ENCODE assay signal across 25 cellular contexts in the genomic region with DNA sequence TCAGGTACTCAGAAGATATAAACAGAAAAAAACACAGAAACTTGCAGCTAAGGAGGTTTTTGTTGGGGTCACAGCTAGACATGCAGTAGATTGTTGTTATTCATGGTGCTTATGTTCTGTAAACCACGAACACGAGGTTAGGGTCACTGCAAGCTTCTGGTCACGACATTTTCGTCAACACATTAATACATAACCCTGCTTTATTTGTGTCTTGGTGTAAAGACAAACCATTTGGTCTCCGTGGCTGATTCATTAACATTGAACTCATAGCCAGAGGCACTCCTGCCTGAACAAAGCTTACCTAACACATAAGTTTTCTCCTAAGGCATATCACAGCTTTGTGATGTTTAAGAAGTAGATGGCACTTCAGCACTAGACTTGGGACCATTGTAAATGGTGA. TPM values are rescaled to one million over a fixed set of nuclear protein-coding genes. Genes with fewer than 3 reads are reported as not detected.
A peak's percentile ranks its signal among the peaks of the same experiment; 100 is the strongest.
DNase-seq lines count a peak whose midpoint lies in the region; ATAC-seq, FAIRE-seq and TF ChIP-seq lines count a peak whose summit lies in the region.
"Had no signal": no experiment of that assay in that cellular context is flagged by ENCODE, and none has a peak within 500 bp of the region (broad histone marks: within the 10 kb centered on the region; RNA-seq: fewer than 3 reads in every experiment).

No MANE protein-coding gene starts in this region.

- no peak overlapping the region for H2BK15ac ChIP-seq in mesenchymal stem cell (ENCODE audit: low read depth, poor library complexity, severe bottlenecking)

- no peak overlapping the region for H2BK12ac ChIP-seq in mesenchymal stem cell (ENCODE audit: low read length in 2 of 2)

- intact Hi-C loops in endothelial cell of umbilical vein (cut with micrococcal nuclease) = loop anchor here (1.0 kb wide), 2 partner anchors 9 to 16 kb away; no protein-coding TSS in a partner anchor

- peaks cover 43% of the 10 kb centered on the region for H3K79me2 ChIP-seq in endothelial cell of umbilical vein (ENCODE audit: control insufficient read depth, insufficient read depth, low read length)

- H3K9me1 ChIP-seq in endothelial cell of umbilical vein (replicated peaks; ENCODE audit: control insufficient read depth, extremely low read depth, insufficient read depth, low read length) = no peaks in the 10 kb centered on the region

- no peak overlapping the region for H3K4ac ChIP-seq in mesenchymal stem cell (ENCODE audit: low read depth in 1 of 2, low read length in 2 of 2)

- H3K4me2 ChIP-seq in endothelial cell of umbilical vein (ENCODE audit: insufficient read depth, low read length) = no peak overlapping the region
- no peak overlapping the region for H3K4me2 ChIP-seq in mesenchymal stem cell (ENCODE audit: low read length, poor library complexity, severe bottlenecking)

- peaks cover 3% of the 10 kb centered on the region for H3K27me3 Mint-ChIP-seq in type B pancreatic cell
- H3K27me3 Mint-ChIP-seq in stimulated activated naive B cell treated with anti-CD40 and anti-IgM and Interleukin-4, amounts not matched to agents 10 μg/mL and 1 μg/mL and 100 μg/mL, for 72 hours = peaks cover 10 to 13% of the 10 kb centered on the region in 2 donors

- POLR2A ChIA-PET in AG04450 (lab: Yijun Ruan, JAX) (interaction anchor here (0.6 to 2.8 kb wide), 11 partner anchors 10 to 116 kb away, joined by 3 to 36 read pairs (median 7); no protein-coding TSS in a partner anchor), endothelial cell of umbilical vein (lab: Charles Lee) (interaction anchor here (0.6 kb wide), 1 partner anchor 19 kb away, joined by 3 read pairs; no protein-coding TSS in a partner anchor)

- no peak overlapping the region for H3K9ac ChIP-seq in endothelial cell of umbilical vein (replicated peaks; ENCODE audit: extremely low read depth, insufficient read depth, low read length)
- no peak overlapping the region for H3K9ac ChIP-seq in mesenchymal stem cell (ENCODE audit: low read length)

- H3K4me3 ChIP-seq in AG04450 (ENCODE audit: low read depth, low read length) (no peak overlapping the region), endothelial cell of umbilical vein (replicated peaks in 1 of 3; ENCODE audit: insufficient read depth in 1 of 3, low read depth in 1 of 3, low read length in 3 of 3) (no peak overlapping the region), mesenchymal stem cell (ENCODE audit: insufficient read depth in 1 of 2, low read depth in 1 of 2, low read length in 2 of 2) (no peak overlapping the region)
- H3K4me3 ChIP-seq: lung, pancreas had no signal

- no peaks in the 10 kb centered on the region for H3K4me1 Mint-ChIP-seq in type B pancreatic cell (ENCODE audit: unreplicated experiment)
- H3K4me1 Mint-ChIP-seq in stimulated activated naive B cell treated with anti-CD40 and anti-IgM and Interleukin-4, amounts not matched to agents 10 μg/mL and 1 μg/mL and 100 μg/mL, for 72 hours = no peaks in the 10 kb centered on the region
- H3K4me1 Mint-ChIP-seq: immature natural killer cell, naive B cell had no signal

- H3K18ac ChIP-seq in mesenchymal stem cell (ENCODE audit: low read depth in 1 of 2, low read length in 2 of 2) = no peak overlapping the region

- H3K36me3 Mint-ChIP-seq in type B pancreatic cell = no peaks in the 10 kb centered on the region
- H3K36me3 Mint-ChIP-seq in stimulated activated naive B cell treated with anti-CD40 and anti-IgM and Interleukin-4, amounts not matched to agents 10 μg/mL and 1 μg/mL and 100 μg/mL, for 72 hours = no peaks in the 10 kb centered on the region
- H3K36me3 Mint-ChIP-seq: immature natural killer cell, naive B cell had no signal

- dilution Hi-C loops in endothelial cell of umbilical vein (cut with MboI; ENCODE audit: extremely low pct_ligation_motif_present, low sequenced_read_pairs) = no loop called here

- H3K9me3 Mint-ChIP-seq in type B pancreatic cell = no peaks in the 10 kb centered on the region
- H3K9me3 Mint-ChIP-seq in stimulated activated naive B cell treated with anti-CD40 and anti-IgM and Interleukin-4, amounts not matched to agents 10 μg/mL and 1 μg/mL and 100 μg/mL, for 72 hours = no peaks in the 10 kb centered on the region
- H3K9me3 Mint-ChIP-seq: activated naive CD4-positive, alpha-beta T cell treated with anti-CD3 and anti-CD28 coated beads for 36 hours; activated T-cell treated with anti-CD3 and anti-CD28 coated beads, Interleukin-2, amount 50 U/mL, for 4 hours had no signal

- H3K9me3 ChIP-seq in AG04450 (ENCODE audit: control insufficient read depth, insufficient read depth, low read length) = peaks cover 6% of the 10 kb centered on the region
- H3K9me3 ChIP-seq in endothelial cell of umbilical vein (replicated peaks; ENCODE audit: control insufficient read depth, insufficient read depth, low read length) = no peaks in the 10 kb centered on the region
- no peaks in the 10 kb centered on the region for H3K9me3 ChIP-seq in mesenchymal stem cell (ENCODE audit: control insufficient read depth, low read length)
- H3K9me3 ChIP-seq: pancreas had no signal

- no peak for TF ChIP-seq POLR2A in endothelial cell of umbilical vein (IDR thresholded peaks at IDR 0.05; ENCODE audit: low read depth, low read length)

- TF ChIP-seq CTCF in AG04450 (IDR thresholded peaks at IDR 0.05; ENCODE audit: low read depth, low read length) (no peak), endothelial cell of umbilical vein (IDR thresholded peaks at IDR 0.05; ENCODE audit: extremely low read depth in 1 of 2, insufficient read depth in 1 of 2, low read depth in 1 of 2, low read length in 2 of 2) (no peak), type B pancreatic cell (conservative IDR thresholded peaks at IDR 0.05) (no peak)

- no peak overlapping the region for H4K91ac ChIP-seq in mesenchymal stem cell (ENCODE audit: low read length)

- peaks cover 29% of the 10 kb centered on the region for H3K4me1 ChIP-seq in endothelial cell of umbilical vein (ENCODE audit: control insufficient read depth, extremely low read depth, insufficient read depth, low read length)
- H3K4me1 ChIP-seq in mesenchymal stem cell (ENCODE audit: control insufficient read depth, insufficient read depth, low read depth, low read length) = peaks cover 3% of the 10 kb centered on the region

- no peak overlapping the region for H3K27ac ChIP-seq in AG04450 (ENCODE audit: low read depth, low read length)
- H3K27ac ChIP-seq in endothelial cell of umbilical vein (ENCODE audit: insufficient read depth, low read depth, low read length) = peak overlapping the region; percentile 44
- H3K27ac ChIP-seq in mesenchymal stem cell (ENCODE audit: low read length, poor library complexity, severe bottlenecking) = no peak overlapping the region
- H3K27ac ChIP-seq: pancreas had no signal

- no peak overlapping the region for H2BK120ac ChIP-seq in mesenchymal stem cell (ENCODE audit: low read depth, low read length)

- H3K27me3 ChIP-seq in AG04450 (ENCODE audit: control insufficient read depth, insufficient read depth, low read length) = no peaks in the 10 kb centered on the region
- H3K27me3 ChIP-seq in endothelial cell of umbilical vein (ENCODE audit: control insufficient read depth in 2 of 2, insufficient read depth in 2 of 2, low read length in 2 of 2) = no peaks in the 10 kb centered on the region
- H3K27me3 ChIP-seq in mesenchymal stem cell (ENCODE audit: control insufficient read depth in 1 of 2, insufficient read depth in 1 of 2, low read length in 2 of 2) = peaks cover 0 to 11% of the 10 kb centered on the region in 2 experiments
- H3K27me3 ChIP-seq: pancreas had no signal

- peak; percentile 70 for DNase-seq in AG04450 (ENCODE audit: low read depth, low spot score)
- DNase-seq in M059J (ENCODE audit: low read depth) = peak; percentile 86
- DNase-seq in endothelial cell of umbilical vein (ENCODE audit: low read depth, low spot score) = no peak
- peak; percentile 93 for DNase-seq in mesenchymal stem cell
- DNase-seq in type B pancreatic cell (ENCODE audit: extremely low spot score, unreplicated experiment) = no peak
- no peak for DNase-seq in stimulated activated naive B cell treated with anti-CD40 and anti-IgM and Interleukin-4, amounts not matched to agents 10 μg/mL and 1 μg/mL and 100 μg/mL, for 72 hours
- no peak for DNase-seq in SW 1271 (lab: John Stamatoyannopoulos, UW)
- DNase-seq: activated CD4-positive, CD25-positive, alpha-beta regulatory T cell treated with anti-CD3 and anti-CD28 coated beads, Interleukin-2, amount 50 U/mL, for 72 hours; activated CD8-positive, alpha-beta memory T cell treated with anti-CD3 and anti-CD28 coated beads for 24 hours; activated naive CD4-positive, alpha-beta T cell treated with anti-CD3 and anti-CD28 coated beads for 36 hours; activated T-cell treated with anti-CD3 and anti-CD28 coated beads, Interleukin-2, amount 50 U/mL, for 4 hours; anterior cingulate cortex; C1 segment of cervical spinal cord; cerebellar nuclear complex; effector CD8-positive, alpha-beta T cell; GDM1; immature natural killer cell; naive B cell; NCI-H345; NCI-H82; pancreas had no signal

- WGBS in mesenchymal stem cell = 0% methylated on average over 1 of the region's 5 CpGs

- no peak overlapping the region for H4K8ac ChIP-seq in mesenchymal stem cell (ENCODE audit: low read length)

- no peak overlapping the region for H3K14ac ChIP-seq in mesenchymal stem cell (ENCODE audit: low read length in 2 of 2)

- H3K27ac Mint-ChIP-seq in type B pancreatic cell = no peak overlapping the region
- H3K27ac Mint-ChIP-seq in stimulated activated naive B cell treated with anti-CD40 and anti-IgM and Interleukin-4, amounts not matched to agents 10 μg/mL and 1 μg/mL and 100 μg/mL, for 72 hours = no peak overlapping the region
- H3K27ac Mint-ChIP-seq: activated naive CD4-positive, alpha-beta T cell treated with anti-CD3 and anti-CD28 coated beads for 36 hours; immature natural killer cell; naive B cell had no signal

- no peak overlapping the region for H2AK5ac ChIP-seq in mesenchymal stem cell (ENCODE audit: low read length, severe bottlenecking)

- ATAC-seq in HG03159 (IDR thresholded peaks at IDR 0.05; ENCODE audit: unreplicated experiment) = no peak
- no peak for ATAC-seq in stimulated activated naive B cell treated with anti-CD40 and anti-IgM and Interleukin-4, amounts not matched to agents 10 μg/mL and 1 μg/mL and 100 μg/mL, for 72 hours (replicated peaks)
- ATAC-seq: activated T-cell treated with anti-CD3 and anti-CD28 coated beads, Interleukin-2, amount 50 U/mL, for 4 hours; sciatic nerve had no signal

- no peaks in the 10 kb centered on the region for H4K20me1 ChIP-seq in endothelial cell of umbilical vein (replicated peaks; ENCODE audit: control insufficient read depth, extremely low read depth, insufficient read depth, low read length)

- no peak for FAIRE-seq in endothelial cell of umbilical vein (lab: Jason Lieb, UNC)
- FAIRE-seq: D721Med, pancreas had no signal

- no peaks in the 10 kb centered on the region for H3K36me3 ChIP-seq in endothelial cell of umbilical vein (ENCODE audit: control insufficient read depth in 2 of 2, extremely low read depth in 1 of 2, insufficient read depth in 2 of 2, low read length in 2 of 2)
- no peaks in the 10 kb centered on the region for H3K36me3 ChIP-seq in mesenchymal stem cell (ENCODE audit: control insufficient read depth in 1 of 2, insufficient read depth in 2 of 2, low read depth in 1 of 2, low read length in 2 of 2)
- H3K36me3 ChIP-seq: pancreas had no signal

- no TSS peak for BruUV-seq in endothelial cell of umbilical vein (replicated peaks; lab: Mats Ljungman, UMichigan)

- no peak overlapping the region for H3K23ac ChIP-seq in mesenchymal stem cell (ENCODE audit: low read length in 2 of 2)

- no peak overlapping the region for H2BK5ac ChIP-seq in mesenchymal stem cell (ENCODE audit: low read depth, low read length, poor library complexity, severe bottlenecking)

- H3K4me3 Mint-ChIP-seq in type B pancreatic cell = no peak overlapping the region
- H3K4me3 Mint-ChIP-seq in stimulated activated naive B cell treated with anti-CD40 and anti-IgM and Interleukin-4, amounts not matched to agents 10 μg/mL and 1 μg/mL and 100 μg/mL, for 72 hours = no peak overlapping the region
- H3K4me3 Mint-ChIP-seq: activated naive CD4-positive, alpha-beta T cell treated with anti-CD3 and anti-CD28 coated beads for 36 hours; activated T-cell treated with anti-CD3 and anti-CD28 coated beads, Interleukin-2, amount 50 U/mL, for 4 hours; immature natural killer cell; naive B cell had no signal

- CTCF ChIA-PET in AG04450 (lab: Charles Lee) = interaction anchor here (1.4 kb wide), 1 partner anchor 150 kb away, joined by 5 read pairs; no protein-coding TSS in a partner anchor
- CTCF ChIA-PET in endothelial cell of umbilical vein (lab: Charles Lee) = interaction anchor here (1.6 to 2.5 kb wide), 3 partner anchors 15 to 47 kb away, joined by 6 to 10 read pairs (median 8); no protein-coding TSS in a partner anchor

- no peaks in the 10 kb centered on the region for H3K79me1 ChIP-seq in mesenchymal stem cell (replicated peaks; ENCODE audit: low read length, poor library complexity, severe bottlenecking)

- H2AFZ ChIP-seq in endothelial cell of umbilical vein (ENCODE audit: low read depth, low read length) (no peak overlapping the region), mesenchymal stem cell (ENCODE audit: low read depth, low read length) (no peak overlapping the region)

RNA-seq across cellular contexts. Expression of a gene that starts 16.9 kb away (rescaled TPM):
- polyA plus RNA-seq in AG04450 (2011; rRNA removed) (34.6 and 35.2 TPM in 2 replicates), endothelial cell of umbilical vein (20.4 and 26.9 TPM in 2 replicates)
- 36.9 and 41.7 TPM in 2 replicates for polyA minus RNA-seq in AG04450 (2011; rRNA and poly(A)+ RNA removed)
- 0.96 and 2.0 TPM in 2 replicates for total RNA-seq in M059J (2014; rRNA removed; shearing (Covaris generic))
- total RNA-seq in endothelial cell of umbilical vein (38.9 and 44.1 TPM in 2 replicates), type B pancreatic cell (ENCODE audit: low replicate concordance) (0.63 and 0.74 TPM in 2 replicates)
- 28.3 and 28.8 TPM in 2 replicates for polyA plus RNA-seq in endothelial cell of umbilical vein (2011; cell fraction: cytosol; rRNA removed)
- polyA plus RNA-seq in endothelial cell of umbilical vein (2011; cell fraction: nucleus; rRNA removed) = 32.0 and 39.6 TPM in 2 replicates
- polyA plus RNA-seq in endothelial cell of umbilical vein (2012) = 52.5 and 53.2 TPM in 2 replicates
- polyA minus RNA-seq in endothelial cell of umbilical vein = 74.8 and 80.9 TPM in 2 replicates
- not detected for polyA minus RNA-seq in endothelial cell of umbilical vein (2011; cell fraction: cytosol; rRNA and poly(A)+ RNA removed)
- 37.5 and 52.6 TPM in 2 replicates for polyA minus RNA-seq in endothelial cell of umbilical vein (2011; cell fraction: nucleus; rRNA and poly(A)+ RNA removed)
- 84.1 TPM for polyA plus RNA-seq in mesenchymal stem cell (2013, experiment 1 of 2)
- polyA plus RNA-seq in mesenchymal stem cell (2013, experiment 2 of 2) = 84.1 TPM
- total RNA-seq: activated naive CD4-positive, alpha-beta T cell treated with anti-CD3 and anti-CD28 coated beads for 36 hours had no signal
- polyA plus RNA-seq: immature natural killer cell had no signal

Comparison
In these comparisons a context has a peak if more than half of its experiments do, and no peak if none do; other contexts are left out.
1. DNase-seq: peak in AG04450 (single experiment), M059J (single experiment) and mesenchymal stem cell (single experiment); none in endothelial cell of umbilical vein (single experiment), type B pancreatic cell (single experiment), stimulated activated naive B cell treated with anti-CD40 and anti-IgM and Interleukin-4, amounts not matched to agents 10 μg/mL and 1 μg/mL and 100 μg/mL, for 72 hours (single experiment) and SW 1271 (0 of 2).
2. RNA of a gene that starts 16.9 kb away (total RNA-seq): 38.9 to 44.1 TPM in endothelial cell of umbilical vein; 0.96 to 2.0 TPM in M059J and 0.63 to 0.74 TPM in type B pancreatic cell; every median in the first group is over 10 times any median in the second.